9 cellular contexts compared by ENCODE assay signal in the genomic region with DNA sequence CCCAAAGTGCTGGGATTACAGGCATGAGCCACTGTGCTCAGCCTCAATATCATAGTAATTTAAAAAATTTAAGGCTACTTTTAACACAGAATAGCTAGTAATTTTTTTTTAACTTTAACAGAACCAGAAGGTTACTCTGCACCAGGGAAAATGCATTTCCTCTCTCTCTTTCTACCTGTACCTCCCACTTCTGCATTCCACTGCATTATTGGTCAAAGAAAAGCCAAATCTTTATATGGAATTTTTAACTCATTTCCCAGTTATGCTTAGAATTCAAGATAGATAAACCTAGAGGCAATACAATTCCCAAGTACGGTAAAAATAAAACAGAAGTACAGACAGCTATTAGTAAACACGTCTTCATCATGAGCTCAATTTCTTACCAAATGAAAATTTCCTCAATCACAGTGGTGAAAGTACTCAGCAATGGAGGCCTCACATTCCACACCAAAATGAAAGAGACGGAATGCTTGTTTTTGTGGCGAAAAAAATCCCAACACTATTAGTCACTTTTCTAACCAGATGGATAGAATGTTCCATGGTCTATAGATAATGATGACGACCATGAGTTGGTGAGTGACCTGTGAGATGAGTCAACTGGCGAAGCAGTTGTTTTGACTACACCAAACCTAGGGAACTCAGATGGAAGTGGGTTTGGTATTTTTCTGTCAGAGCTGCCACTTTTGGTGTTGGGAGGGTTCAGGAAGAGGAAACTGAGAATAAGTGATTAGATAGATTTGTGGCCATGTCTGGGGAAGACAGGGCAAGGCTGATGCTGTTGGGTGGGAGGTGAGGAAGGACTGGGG.
DNase-seq lines count a peak whose midpoint lies in the region; ATAC-seq and TF ChIP-seq lines count a peak whose summit lies in the region.
"Had no signal": no experiment of that assay in that cellular context is flagged by ENCODE, and none has a peak within 500 bp of the region (broad histone marks: within the 10 kb centered on the region; RNA-seq: fewer than 3 reads in every experiment).

No MANE protein-coding gene starts in this region.

- no peaks in the 10 kb centered on the region; the same call in 1 of the 2 replicates for H3K27me3 Mint-ChIP-seq in HFFc6 (ENCODE audit: insufficient read depth)
- H3K27me3 Mint-ChIP-seq in natural killer cell treated with Interleukin-12 subunit alpha and Interleukin-12 subunit beta and Interleukin-15 and Interleukin-18, amount 100 ng/mL, for 72 hours: peaks cover 13 to 28% of the 10 kb centered on the region in 2 donors
- no peaks in the 10 kb centered on the region for H3K27me3 Mint-ChIP-seq in activated T-helper 2 cell treated with anti-CD3 and anti-CD28 coated beads, Interferon-gamma antibody, Interleukin-2, Interleukin-4, amounts not matched to agents 10 μg/mL and 5 μg/mL and 100 μg/mL, durations not matched to agents 14 hours and 24 hours and 36 hours (ENCODE audit: low read depth)
- H3K27me3 Mint-ChIP-seq: activated CD4-positive, alpha-beta T cell treated with anti-CD3 and anti-CD28 coated beads, Interleukin-2, amount 10 ng/mL, durations not matched to agents 7 days and 5 days had no signal

- ATAC-seq in SK-N-SH treated with all-trans-retinoic acid at 6 μM for 48 hours: peak; percentile 79
- ATAC-seq in foreskin keratinocyte: peak; percentile 95
- no peak for ATAC-seq in natural killer cell treated with Interleukin-12 subunit alpha and Interleukin-12 subunit beta and Interleukin-15 and Interleukin-18, amount 100 ng/mL, for 72 hours

- peaks cover 46% of the 10 kb centered on the region for H3K4me1 ChIP-seq in foreskin keratinocyte

- DNase-seq in HFFc6 (peak; percentile 98), foreskin keratinocyte (peak; percentile 98 to 99), stromal cell of bone marrow (ENCODE audit: low read depth) (peak; percentile 95), NCI-H146 treated with DMSO at 0.1 percent for 48 hours (lab: John Stamatoyannopoulos, UW; ENCODE audit: unreplicated experiment) (no peak)
- no peak for DNase-seq in natural killer cell treated with Interleukin-12 subunit alpha and Interleukin-12 subunit beta and Interleukin-15 and Interleukin-18, amount 100 ng/mL, for 72 hours (ENCODE audit: low spot score)
- DNase-seq in activated T-helper 2 cell treated with anti-CD3 and anti-CD28 coated beads, Interferon-gamma antibody, Interleukin-2, Interleukin-4, amounts not matched to agents 10 μg/mL and 5 μg/mL and 100 μg/mL, durations not matched to agents 14 hours and 24 hours and 36 hours (ENCODE audit: low spot score): no peak
- DNase-seq: activated CD4-positive, alpha-beta T cell treated with anti-CD3 and anti-CD28 coated beads, Interleukin-2, amount 10 ng/mL, durations not matched to agents 7 days and 5 days; NCI-H510A treated with DMSO at 0.1 percent for 48 hours had no signal

- peak overlapping the region; percentile 97 for H3K27ac ChIP-seq in foreskin keratinocyte

- H3K27me3 ChIP-seq in foreskin keratinocyte: no peaks in the 10 kb centered on the region

- peak overlapping the region; percentile 69 for H3K4me3 Mint-ChIP-seq in HFFc6
- H3K4me3 Mint-ChIP-seq in natural killer cell treated with Interleukin-12 subunit alpha and Interleukin-12 subunit beta and Interleukin-15 and Interleukin-18, amount 100 ng/mL, for 72 hours: no peak overlapping the region
- no peak overlapping the region for H3K4me3 Mint-ChIP-seq in activated T-helper 2 cell treated with anti-CD3 and anti-CD28 coated beads, Interferon-gamma antibody, Interleukin-2, Interleukin-4, amounts not matched to agents 10 μg/mL and 5 μg/mL and 100 μg/mL, durations not matched to agents 14 hours and 24 hours and 36 hours (ENCODE audit: low read depth)
- H3K4me3 Mint-ChIP-seq: activated CD4-positive, alpha-beta T cell treated with anti-CD3 and anti-CD28 coated beads, Interleukin-2, amount 10 ng/mL, durations not matched to agents 7 days and 5 days had no signal

- intact Hi-C loops in activated T-helper 2 cell treated with anti-CD3 and anti-CD28 coated beads, Interferon-gamma antibody, Interleukin-2, Interleukin-4, amounts not matched to agents 10 μg/mL and 5 μg/mL and 100 μg/mL, durations not matched to agents 14 hours and 24 hours and 36 hours (cut with micrococcal nuclease): loop anchor here (5.0 kb wide), 1 partner anchor 135 kb away; no protein-coding TSS in a partner anchor

- peaks cover 79% of the 10 kb centered on the region for H3K4me1 Mint-ChIP-seq in HFFc6 (ENCODE audit: low read depth)
- H3K4me1 Mint-ChIP-seq in natural killer cell treated with Interleukin-12 subunit alpha and Interleukin-12 subunit beta and Interleukin-15 and Interleukin-18, amount 100 ng/mL, for 72 hours (ENCODE audit: low read depth in 2 of 2): peaks cover 15 to 17% of the 10 kb centered on the region in 2 donors
- H3K4me1 Mint-ChIP-seq in activated T-helper 2 cell treated with anti-CD3 and anti-CD28 coated beads, Interferon-gamma antibody, Interleukin-2, Interleukin-4, amounts not matched to agents 10 μg/mL and 5 μg/mL and 100 μg/mL, durations not matched to agents 14 hours and 24 hours and 36 hours (ENCODE audit: low read depth): peaks cover 15% of the 10 kb centered on the region

- no peaks in the 10 kb centered on the region for H3K9me3 Mint-ChIP-seq in HFFc6
- H3K9me3 Mint-ChIP-seq in natural killer cell treated with Interleukin-12 subunit alpha and Interleukin-12 subunit beta and Interleukin-15 and Interleukin-18, amount 100 ng/mL, for 72 hours: no peaks in the 10 kb centered on the region
- H3K9me3 Mint-ChIP-seq in activated T-helper 2 cell treated with anti-CD3 and anti-CD28 coated beads, Interferon-gamma antibody, Interleukin-2, Interleukin-4, amounts not matched to agents 10 μg/mL and 5 μg/mL and 100 μg/mL, durations not matched to agents 14 hours and 24 hours and 36 hours: no peaks in the 10 kb centered on the region
- H3K9me3 Mint-ChIP-seq: activated CD4-positive, alpha-beta T cell treated with anti-CD3 and anti-CD28 coated beads, Interleukin-2, amount 10 ng/mL, durations not matched to agents 7 days and 5 days had no signal

- peak overlapping the region; percentile 80 for H3K27ac Mint-ChIP-seq in HFFc6
- peak overlapping the region in 1 of 2 donors; percentile 16 for H3K27ac Mint-ChIP-seq in natural killer cell treated with Interleukin-12 subunit alpha and Interleukin-12 subunit beta and Interleukin-15 and Interleukin-18, amount 100 ng/mL, for 72 hours
- H3K27ac Mint-ChIP-seq in activated T-helper 2 cell treated with anti-CD3 and anti-CD28 coated beads, Interferon-gamma antibody, Interleukin-2, Interleukin-4, amounts not matched to agents 10 μg/mL and 5 μg/mL and 100 μg/mL, durations not matched to agents 14 hours and 24 hours and 36 hours: no peak overlapping the region
- H3K27ac Mint-ChIP-seq: activated CD4-positive, alpha-beta T cell treated with anti-CD3 and anti-CD28 coated beads, Interleukin-2, amount 10 ng/mL, durations not matched to agents 7 days and 5 days had no signal

- H3K36me3 Mint-ChIP-seq in HFFc6 (ENCODE audit: low read depth): no peaks in the 10 kb centered on the region
- H3K36me3 Mint-ChIP-seq in natural killer cell treated with Interleukin-12 subunit alpha and Interleukin-12 subunit beta and Interleukin-15 and Interleukin-18, amount 100 ng/mL, for 72 hours: no peaks in the 10 kb centered on the region
- no peaks in the 10 kb centered on the region for H3K36me3 Mint-ChIP-seq in activated T-helper 2 cell treated with anti-CD3 and anti-CD28 coated beads, Interferon-gamma antibody, Interleukin-2, Interleukin-4, amounts not matched to agents 10 μg/mL and 5 μg/mL and 100 μg/mL, durations not matched to agents 14 hours and 24 hours and 36 hours (ENCODE audit: low read depth)

- no peak for TF ChIP-seq CTCF in HFFc6 (IDR thresholded peaks at IDR 0.05)
- TF ChIP-seq CTCF in foreskin keratinocyte (conservative IDR thresholded peaks at IDR 0.05): no peak

TF ChIP-seq in SK-N-SH treated with all-trans-retinoic acid at 6 μM for 48 hours, 23 proteins besides CTCF, POLR2A, EP300 and RAD21:
- no peak for TF ChIP-seq ZNF565 (CRISPR knock-in tag; conservative IDR thresholded peaks at IDR 0.05; ENCODE audit: low read depth)
- 0 out of 2 replicates have a peak, but pooled peaks have one; percentile 23 for TF ChIP-seq ISL1 (CRISPR knock-in tag; IDR thresholded peaks at IDR 0.05)
- peak; percentile 60; the same call in 1 of the 2 replicates for TF ChIP-seq TOX (CRISPR knock-in tag; IDR thresholded peaks at IDR 0.05; ENCODE audit: borderline replicate concordance)

Comparison
In these comparisons a context has a peak if more than half of its experiments do, and no peak if none do; other contexts are left out.
1. DNase-seq: peak in HFFc6 (single experiment), foreskin keratinocyte (2 of 2) and stromal cell of bone marrow (single experiment); none in NCI-H146 treated with DMSO at 0.1 percent for 48 hours (single experiment), natural killer cell treated with Interleukin-12 subunit alpha and Interleukin-12 subunit beta and Interleukin-15 and Interleukin-18, amount 100 ng/mL, for 72 hours (single experiment) and activated T-helper 2 cell treated with anti-CD3 and anti-CD28 coated beads, Interferon-gamma antibody, Interleukin-2, Interleukin-4, amounts not matched to agents 10 μg/mL and 5 μg/mL and 100 μg/mL, durations not matched to agents 14 hours and 24 hours and 36 hours (single experiment).
2. ATAC-seq: peak in SK-N-SH treated with all-trans-retinoic acid at 6 μM for 48 hours (single experiment) and foreskin keratinocyte (single experiment); none in natural killer cell treated with Interleukin-12 subunit alpha and Interleukin-12 subunit beta and Interleukin-15 and Interleukin-18, amount 100 ng/mL, for 72 hours (0 of 2).